ENCODE assay signal across 1 cellular context in the genomic region with DNA sequence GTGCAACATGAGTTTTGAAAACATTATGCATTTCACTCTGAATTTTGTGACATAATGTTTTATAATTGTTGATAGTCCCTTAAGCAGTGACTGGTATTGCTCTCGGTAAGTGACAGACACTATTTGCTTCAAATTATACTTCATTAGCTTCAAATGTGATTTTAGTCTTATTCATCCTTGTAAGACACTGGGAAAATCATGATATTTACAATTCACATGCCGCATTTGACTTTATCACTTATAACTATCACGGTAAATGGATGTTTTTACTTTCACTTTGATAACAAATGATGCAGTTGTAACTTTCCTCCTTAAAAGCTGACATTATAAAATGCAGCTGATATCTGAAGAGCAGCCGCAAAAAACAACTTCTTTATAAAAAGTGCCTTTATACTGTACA.
TF ChIP-seq lines count a peak whose summit lies in the region.

No MANE protein-coding gene starts in this region.

TF ChIP-seq in GM23338, 12 proteins besides CTCF, POLR2A, EP300 and RAD21 (continued from another document):
- TF ChIP-seq, protein P1, sequence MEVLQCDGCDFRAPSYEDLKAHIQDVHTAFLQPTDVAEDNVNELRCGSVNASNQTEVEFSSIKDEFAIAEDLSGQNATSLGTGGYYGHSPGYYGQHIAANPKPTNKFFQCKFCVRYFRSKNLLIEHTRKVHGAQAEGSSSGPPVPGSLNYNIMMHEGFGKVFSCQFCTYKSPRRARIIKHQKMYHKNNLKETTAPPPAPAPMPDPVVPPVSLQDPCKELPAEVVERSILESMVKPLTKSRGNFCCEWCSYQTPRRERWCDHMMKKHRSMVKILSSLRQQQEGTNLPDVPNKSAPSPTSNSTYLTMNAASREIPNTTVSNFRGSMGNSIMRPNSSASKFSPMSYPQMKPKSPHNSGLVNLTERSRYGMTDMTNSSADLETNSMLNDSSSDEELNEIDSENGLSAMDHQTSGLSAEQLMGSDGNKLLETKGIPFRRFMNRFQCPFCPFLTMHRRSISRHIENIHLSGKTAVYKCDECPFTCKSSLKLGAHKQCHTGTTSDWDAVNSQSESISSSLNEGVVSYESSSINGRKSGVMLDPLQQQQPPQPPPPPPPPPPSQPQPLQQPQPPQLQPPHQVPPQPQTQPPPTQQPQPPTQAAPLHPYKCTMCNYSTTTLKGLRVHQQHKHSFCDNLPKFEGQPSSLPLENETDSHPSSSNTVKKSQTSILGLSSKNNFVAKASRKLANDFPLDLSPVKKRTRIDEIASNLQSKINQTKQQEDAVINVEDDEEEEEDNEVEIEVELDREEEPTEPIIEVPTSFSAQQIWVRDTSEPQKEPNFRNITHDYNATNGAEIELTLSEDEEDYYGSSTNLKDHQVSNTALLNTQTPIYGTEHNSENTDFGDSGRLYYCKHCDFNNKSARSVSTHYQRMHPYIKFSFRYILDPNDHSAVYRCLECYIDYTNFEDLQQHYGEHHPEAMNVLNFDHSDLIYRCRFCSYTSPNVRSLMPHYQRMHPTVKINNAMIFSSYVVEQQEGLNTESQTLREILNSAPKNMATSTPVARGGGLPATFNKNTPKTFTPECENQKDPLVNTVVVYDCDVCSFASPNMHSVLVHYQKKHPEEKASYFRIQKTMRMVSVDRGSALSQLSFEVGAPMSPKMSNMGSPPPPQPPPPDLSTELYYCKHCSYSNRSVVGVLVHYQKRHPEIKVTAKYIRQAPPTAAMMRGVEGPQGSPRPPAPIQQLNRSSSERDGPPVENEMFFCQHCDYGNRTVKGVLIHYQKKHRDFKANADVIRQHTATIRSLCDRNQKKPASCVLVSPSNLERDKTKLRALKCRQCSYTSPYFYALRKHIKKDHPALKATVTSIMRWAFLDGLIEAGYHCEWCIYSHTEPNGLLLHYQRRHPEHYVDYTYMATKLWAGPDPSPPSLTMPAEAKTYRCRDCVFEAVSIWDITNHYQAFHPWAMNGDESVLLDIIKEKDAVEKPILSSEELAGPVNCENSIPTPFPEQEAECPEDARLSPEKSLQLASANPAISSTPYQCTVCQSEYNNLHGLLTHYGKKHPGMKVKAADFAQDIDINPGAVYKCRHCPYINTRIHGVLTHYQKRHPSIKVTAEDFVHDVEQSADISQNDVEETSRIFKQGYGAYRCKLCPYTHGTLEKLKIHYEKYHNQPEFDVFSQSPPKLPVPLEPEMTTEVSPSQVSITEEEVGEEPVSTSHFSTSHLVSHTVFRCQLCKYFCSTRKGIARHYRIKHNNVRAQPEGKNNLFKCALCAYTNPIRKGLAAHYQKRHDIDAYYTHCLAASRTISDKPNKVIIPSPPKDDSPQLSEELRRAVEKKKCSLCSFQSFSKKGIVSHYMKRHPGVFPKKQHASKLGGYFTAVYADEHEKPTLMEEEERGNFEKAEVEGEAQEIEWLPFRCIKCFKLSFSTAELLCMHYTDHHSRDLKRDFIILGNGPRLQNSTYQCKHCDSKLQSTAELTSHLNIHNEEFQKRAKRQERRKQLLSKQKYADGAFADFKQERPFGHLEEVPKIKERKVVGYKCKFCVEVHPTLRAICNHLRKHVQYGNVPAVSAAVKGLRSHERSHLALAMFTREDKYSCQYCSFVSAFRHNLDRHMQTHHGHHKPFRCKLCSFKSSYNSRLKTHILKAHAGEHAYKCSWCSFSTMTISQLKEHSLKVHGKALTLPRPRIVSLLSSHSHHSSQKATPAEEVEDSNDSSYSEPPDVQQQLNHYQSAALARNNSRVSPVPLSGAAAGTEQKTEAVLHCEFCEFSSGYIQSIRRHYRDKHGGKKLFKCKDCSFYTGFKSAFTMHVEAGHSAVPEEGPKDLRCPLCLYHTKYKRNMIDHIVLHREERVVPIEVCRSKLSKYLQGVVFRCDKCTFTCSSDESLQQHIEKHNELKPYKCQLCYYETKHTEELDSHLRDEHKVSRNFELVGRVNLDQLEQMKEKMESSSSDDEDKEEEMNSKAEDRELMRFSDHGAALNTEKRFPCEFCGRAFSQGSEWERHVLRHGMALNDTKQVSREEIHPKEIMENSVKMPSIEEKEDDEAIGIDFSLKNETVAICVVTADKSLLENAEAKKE (CRISPR knock-in tag; IDR thresholded peaks at IDR 0.05) = no peak
- TF ChIP-seq CREB1 (CRISPR knock-in tag; IDR thresholded peaks at IDR 0.05; ENCODE audit: low read depth) = no peak
